ENCODE assay signal across 8 cellular contexts in genomic region chr6:26295691-26296555, GRCh38.
DNase-seq lines count a peak whose midpoint lies in the region; ATAC-seq and TF ChIP-seq lines count a peak whose summit lies in the region.

No MANE protein-coding gene starts in this region.

- H3K27ac Mint-ChIP-seq in natural killer cell = peak overlapping the region in 1 of 2 donors; percentile 13

- H3K36me3 Mint-ChIP-seq in natural killer cell = no peaks in the 10 kb centered on the region

- intact Hi-C loops in OCI-LY7 (cut with micrococcal nuclease; ENCODE audit: unreplicated experiment) = no loop called here
- intact Hi-C loops in natural killer cell (cut with micrococcal nuclease) = no loop called here
- intact Hi-C loops in esophagus muscularis mucosa (cut with DNase I) = no loop called here
- intact Hi-C loops in Right ventricle myocardium superior (cut with DNase I) = no loop called here

- H3K27me3 Mint-ChIP-seq in natural killer cell (ENCODE audit: low read depth in 2 of 2) = peaks cover 0 to 14% of the 10 kb centered on the region in 2 donors

- H3K4me2 ChIP-seq in GM23248 (ENCODE audit: unreplicated experiment) = peak overlapping the region; percentile 38
- H3K4me2 ChIP-seq in OCI-LY7 (ENCODE audit: low read length) = no peak overlapping the region

- H3K36me3 ChIP-seq in GM23248 (ENCODE audit: low read depth) (no peaks in the 10 kb centered on the region), OCI-LY7 (ENCODE audit: insufficient read depth, low read length) (no peaks in the 10 kb centered on the region), esophagus muscularis mucosa (no peaks in the 10 kb centered on the region)

- H3K4me1 ChIP-seq in GM23248 (ENCODE audit: insufficient read depth) (peaks cover 15% of the 10 kb centered on the region), OCI-LY7 (ENCODE audit: insufficient read depth, low read length, poor library complexity, severe bottlenecking) (peaks cover 4% of the 10 kb centered on the region), esophagus muscularis mucosa (no peaks in the 10 kb centered on the region)

- TF ChIP-seq POLR2A in esophagus muscularis mucosa (IDR thresholded peaks at IDR 0.05; ENCODE audit: low read depth) = no peak

- peaks cover 17% of the 10 kb centered on the region for H3F3A ChIP-seq in GM23248 (ENCODE audit: insufficient read depth)

- POLR2A ChIA-PET in OCI-LY7 (lab: Charles Lee) = interaction anchor here (0.6 to 1.4 kb wide), 4 partner anchors 8 to 272 kb away, joined by 3 to 5 read pairs (median 4); a partner anchor contains a TSS

- CTCF ChIA-PET in OCI-LY7 (lab: Charles Lee; ENCODE audit: unreplicated experiment) = no interaction called here

- H2AFZ ChIP-seq in GM23248 (peak overlapping the region; percentile 16), OCI-LY7 (ENCODE audit: low read length) (peak overlapping the region; percentile 17; the same call in 1 of the 2 replicates)

- no peak for TF ChIP-seq CTCF in OCI-LY7 (conservative IDR thresholded peaks at IDR 0.05; ENCODE audit: low read length)
- TF ChIP-seq CTCF in retinal pigment epithelial cell (conservative IDR thresholded peaks at IDR 0.05; ENCODE audit: low read depth, low read length) = no peak
- no peak for TF ChIP-seq CTCF in natural killer cell (IDR thresholded peaks at IDR 0.05)
- no peak for TF ChIP-seq CTCF in esophagus muscularis mucosa (IDR thresholded peaks at IDR 0.05)

- H3K27ac ChIP-seq in GM23248 (peak overlapping the region; percentile 36), OCI-LY7 (ENCODE audit: low read depth, low read length, poor library complexity, severe bottlenecking) (no peak overlapping the region), esophagus muscularis mucosa (replicated peaks in 1 of 4) (no peak overlapping the region)

- H3K4me1 Mint-ChIP-seq in natural killer cell = peaks cover 5 to 6% of the 10 kb centered on the region in 2 donors

- H3K9me3 ChIP-seq in GM23248 (ENCODE audit: low read depth) (no peaks in the 10 kb centered on the region), OCI-LY7 (ENCODE audit: low read length) (no peaks in the 10 kb centered on the region), esophagus muscularis mucosa (no peaks in the 10 kb centered on the region)

- BruUV-seq in OCI-LY7 (replicated peaks; lab: Mats Ljungman, UMichigan) = no TSS peak

- H3K9me2 ChIP-seq in GM23248 (ENCODE audit: insufficient read depth) (no peaks in the 10 kb centered on the region), OCI-LY7 (ENCODE audit: insufficient read depth, low read length) (no peaks in the 10 kb centered on the region)

- H3K4me3 Mint-ChIP-seq in natural killer cell = no peak overlapping the region

- H3K9ac ChIP-seq in GM23248 = peak overlapping the region; percentile 3; the same call in 1 of the 2 replicates

- ATAC-seq in natural killer cell (no peak), Right ventricle myocardium superior (ENCODE audit: poor library complexity) (no peak), HG03565 (IDR thresholded peaks at IDR 0.05; ENCODE audit: unreplicated experiment) (no peak)

- H3K9me3 Mint-ChIP-seq in natural killer cell = no peaks in the 10 kb centered on the region

- in situ Hi-C loops in GM23248 (cut with MboI) = no loop called here

- no peak overlapping the region for H3K4me3 ChIP-seq in GM23248
- no peak overlapping the region for H3K4me3 ChIP-seq in OCI-LY7 (ENCODE audit: low read depth, low read length, poor library complexity, severe bottlenecking)
- H3K4me3 ChIP-seq in retinal pigment epithelial cell (ENCODE audit: low read length) = no peak overlapping the region
- no peak overlapping the region for H3K4me3 ChIP-seq in esophagus muscularis mucosa

- no peak for TF ChIP-seq EP300 in esophagus muscularis mucosa (IDR thresholded peaks at IDR 0.05)

- H3K79me2 ChIP-seq in GM23248 (ENCODE audit: insufficient read depth) (no peaks in the 10 kb centered on the region), OCI-LY7 (ENCODE audit: insufficient read depth, low read depth, low read length) (no peaks in the 10 kb centered on the region)

- H4K20me1 ChIP-seq in GM23248 (ENCODE audit: insufficient read depth) (no peaks in the 10 kb centered on the region), OCI-LY7 (ENCODE audit: insufficient read depth, low read length) (no peaks in the 10 kb centered on the region)

- WGBS in GM23248 (ENCODE audit: low coverage in 1 of 2, low lambda C conversion rate in 2 of 2, missing lambda C conversion rate in 2 of 2), 2 experiments = 44 to 45% methylated on average over 11 of the region's 11 CpGs
- 62% methylated on average over 11 of the region's 11 CpGs for WGBS in esophagus muscularis mucosa

- no peaks in the 10 kb centered on the region for H3K27me3 ChIP-seq in GM23248 (replicated peaks; ENCODE audit: insufficient read depth)
- peaks cover 0 to 3% (median 0%) of the 10 kb centered on the region in 4 donors for H3K27me3 ChIP-seq in esophagus muscularis mucosa

- DNase-seq in GM23248 = peak; percentile 81
- no peak for DNase-seq in OCI-LY7 (ENCODE audit: low spot score)
- DNase-seq in dedifferentiated amniotic fluid mesenchymal stem cell (ENCODE audit: extremely low spot score) = peak; percentile 71
- peak; percentile 81 for DNase-seq in retinal pigment epithelial cell (ENCODE audit: low read depth)
- no peak for DNase-seq in natural killer cell
- DNase-seq in esophagus muscularis mucosa (ENCODE audit: extremely low spot score) = no peak
- no peak for DNase-seq in Right ventricle myocardium superior

Comparison
In these comparisons a context has a peak if more than half of its experiments do, and no peak if none do; other contexts are left out.
1. DNase-seq: peak in GM23248 (single experiment), dedifferentiated amniotic fluid mesenchymal stem cell (single experiment) and retinal pigment epithelial cell (single experiment); none in OCI-LY7 (single experiment), natural killer cell (single experiment), esophagus muscularis mucosa (single experiment) and Right ventricle myocardium superior (single experiment).